2 cellular contexts compared by ENCODE assay signal in the genomic region with DNA sequence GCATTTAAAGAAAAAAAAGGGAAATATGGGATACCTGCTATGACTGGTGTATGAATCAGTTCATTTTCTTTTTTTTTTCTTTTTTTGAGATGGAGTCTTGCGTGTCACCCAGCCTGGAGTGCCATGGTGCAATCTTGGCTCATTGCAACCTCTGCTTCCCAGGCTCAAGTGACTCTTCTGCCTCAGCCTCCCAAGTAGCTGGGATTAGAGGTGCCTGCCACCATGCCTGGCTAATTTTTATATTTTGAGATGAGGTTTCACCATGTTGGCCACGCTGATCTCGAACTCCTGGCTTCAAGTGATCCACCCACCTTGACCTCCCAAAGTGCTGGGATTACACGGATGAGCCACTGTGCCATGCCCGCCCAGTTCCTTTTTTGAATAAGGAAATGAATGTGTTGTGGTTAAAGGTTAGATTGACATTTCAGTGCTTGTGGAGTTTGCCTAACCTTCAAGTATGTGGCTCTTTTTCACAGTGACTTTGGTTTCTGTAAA.
TF ChIP-seq lines count a peak whose summit lies in the region.

No MANE protein-coding gene starts in this region.

TF ChIP-seq in SK-N-SH, 30 proteins besides CTCF, POLR2A, EP300 and RAD21 (continued from another document):
- TF ChIP-seq, protein P1, sequence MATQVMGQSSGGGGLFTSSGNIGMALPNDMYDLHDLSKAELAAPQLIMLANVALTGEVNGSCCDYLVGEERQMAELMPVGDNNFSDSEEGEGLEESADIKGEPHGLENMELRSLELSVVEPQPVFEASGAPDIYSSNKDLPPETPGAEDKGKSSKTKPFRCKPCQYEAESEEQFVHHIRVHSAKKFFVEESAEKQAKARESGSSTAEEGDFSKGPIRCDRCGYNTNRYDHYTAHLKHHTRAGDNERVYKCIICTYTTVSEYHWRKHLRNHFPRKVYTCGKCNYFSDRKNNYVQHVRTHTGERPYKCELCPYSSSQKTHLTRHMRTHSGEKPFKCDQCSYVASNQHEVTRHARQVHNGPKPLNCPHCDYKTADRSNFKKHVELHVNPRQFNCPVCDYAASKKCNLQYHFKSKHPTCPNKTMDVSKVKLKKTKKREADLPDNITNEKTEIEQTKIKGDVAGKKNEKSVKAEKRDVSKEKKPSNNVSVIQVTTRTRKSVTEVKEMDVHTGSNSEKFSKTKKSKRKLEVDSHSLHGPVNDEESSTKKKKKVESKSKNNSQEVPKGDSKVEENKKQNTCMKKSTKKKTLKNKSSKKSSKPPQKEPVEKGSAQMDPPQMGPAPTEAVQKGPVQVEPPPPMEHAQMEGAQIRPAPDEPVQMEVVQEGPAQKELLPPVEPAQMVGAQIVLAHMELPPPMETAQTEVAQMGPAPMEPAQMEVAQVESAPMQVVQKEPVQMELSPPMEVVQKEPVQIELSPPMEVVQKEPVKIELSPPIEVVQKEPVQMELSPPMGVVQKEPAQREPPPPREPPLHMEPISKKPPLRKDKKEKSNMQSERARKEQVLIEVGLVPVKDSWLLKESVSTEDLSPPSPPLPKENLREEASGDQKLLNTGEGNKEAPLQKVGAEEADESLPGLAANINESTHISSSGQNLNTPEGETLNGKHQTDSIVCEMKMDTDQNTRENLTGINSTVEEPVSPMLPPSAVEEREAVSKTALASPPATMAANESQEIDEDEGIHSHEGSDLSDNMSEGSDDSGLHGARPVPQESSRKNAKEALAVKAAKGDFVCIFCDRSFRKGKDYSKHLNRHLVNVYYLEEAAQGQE (IDR thresholded peaks at IDR 0.05; ENCODE audit: low read depth, low read length) = no peak
- TF ChIP-seq ELF1 (IDR thresholded peaks at IDR 0.05) (no peak), FOSL2 (IDR thresholded peaks at IDR 0.05; ENCODE audit: borderline replicate concordance, low read depth) (peak; percentile 28; the same call in 1 of the 2 replicates)

TF ChIP-seq in SK-N-SH treated with all-trans-retinoic acid at 6 μM for 48 hours, 23 proteins besides CTCF, POLR2A, EP300 and RAD21 (continued from another document):
- TF ChIP-seq, protein P2, sequence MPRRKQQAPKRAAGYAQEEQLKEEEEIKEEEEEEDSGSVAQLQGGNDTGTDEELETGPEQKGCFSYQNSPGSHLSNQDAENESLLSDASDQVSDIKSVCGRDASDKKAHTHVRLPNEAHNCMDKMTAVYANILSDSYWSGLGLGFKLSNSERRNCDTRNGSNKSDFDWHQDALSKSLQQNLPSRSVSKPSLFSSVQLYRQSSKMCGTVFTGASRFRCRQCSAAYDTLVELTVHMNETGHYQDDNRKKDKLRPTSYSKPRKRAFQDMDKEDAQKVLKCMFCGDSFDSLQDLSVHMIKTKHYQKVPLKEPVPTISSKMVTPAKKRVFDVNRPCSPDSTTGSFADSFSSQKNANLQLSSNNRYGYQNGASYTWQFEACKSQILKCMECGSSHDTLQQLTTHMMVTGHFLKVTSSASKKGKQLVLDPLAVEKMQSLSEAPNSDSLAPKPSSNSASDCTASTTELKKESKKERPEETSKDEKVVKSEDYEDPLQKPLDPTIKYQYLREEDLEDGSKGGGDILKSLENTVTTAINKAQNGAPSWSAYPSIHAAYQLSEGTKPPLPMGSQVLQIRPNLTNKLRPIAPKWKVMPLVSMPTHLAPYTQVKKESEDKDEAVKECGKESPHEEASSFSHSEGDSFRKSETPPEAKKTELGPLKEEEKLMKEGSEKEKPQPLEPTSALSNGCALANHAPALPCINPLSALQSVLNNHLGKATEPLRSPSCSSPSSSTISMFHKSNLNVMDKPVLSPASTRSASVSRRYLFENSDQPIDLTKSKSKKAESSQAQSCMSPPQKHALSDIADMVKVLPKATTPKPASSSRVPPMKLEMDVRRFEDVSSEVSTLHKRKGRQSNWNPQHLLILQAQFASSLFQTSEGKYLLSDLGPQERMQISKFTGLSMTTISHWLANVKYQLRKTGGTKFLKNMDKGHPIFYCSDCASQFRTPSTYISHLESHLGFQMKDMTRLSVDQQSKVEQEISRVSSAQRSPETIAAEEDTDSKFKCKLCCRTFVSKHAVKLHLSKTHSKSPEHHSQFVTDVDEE (CRISPR knock-in tag; IDR thresholded peaks at IDR 0.05) = no peak
- no peak for TF ChIP-seq ESRRG (CRISPR knock-in tag; IDR thresholded peaks at IDR 0.05)
- TF ChIP-seq, protein P3, sequence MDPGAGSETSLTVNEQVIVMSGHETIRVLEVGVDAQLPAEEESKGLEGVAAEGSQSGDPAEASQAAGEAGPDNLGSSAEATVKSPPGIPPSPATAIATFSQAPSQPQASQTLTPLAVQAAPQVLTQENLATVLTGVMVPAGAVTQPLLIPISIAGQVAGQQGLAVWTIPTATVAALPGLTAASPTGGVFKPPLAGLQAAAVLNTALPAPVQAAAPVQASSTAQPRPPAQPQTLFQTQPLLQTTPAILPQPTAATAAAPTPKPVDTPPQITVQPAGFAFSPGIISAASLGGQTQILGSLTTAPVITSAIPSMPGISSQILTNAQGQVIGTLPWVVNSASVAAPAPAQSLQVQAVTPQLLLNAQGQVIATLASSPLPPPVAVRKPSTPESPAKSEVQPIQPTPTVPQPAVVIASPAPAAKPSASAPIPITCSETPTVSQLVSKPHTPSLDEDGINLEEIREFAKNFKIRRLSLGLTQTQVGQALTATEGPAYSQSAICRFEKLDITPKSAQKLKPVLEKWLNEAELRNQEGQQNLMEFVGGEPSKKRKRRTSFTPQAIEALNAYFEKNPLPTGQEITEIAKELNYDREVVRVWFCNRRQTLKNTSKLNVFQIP (CRISPR knock-in tag; IDR thresholded peaks at IDR 0.05; ENCODE audit: borderline replicate concordance, low read depth) = no peak
TF ChIP-seq in SK-N-SH treated with all-trans-retinoic acid at 6 μM for 48 hours: peak in this region for 0.
